ENCODE assay signal across 24 cellular contexts in genomic region chr13:24456396-24456795, GRCh38.
"Had no signal": no experiment of that assay in that cellular context is flagged by ENCODE, and none has a peak within 500 bp of the region (broad histone marks: within the 10 kb centered on the region; RNA-seq: fewer than 3 reads in every experiment).

No MANE protein-coding gene starts in this region.

- H3K4me3 ChIP-seq: ovary, psoas muscle, right lobe of liver, sigmoid colon, stomach, thoracic aorta, thyroid gland, tibial nerve, upper lobe of right lung, uterus had no signal

- H3K27ac ChIP-seq: neutrophil, ovary, parathyroid adenoma, psoas muscle, right lobe of liver, sigmoid colon, stomach, thoracic aorta, thyroid gland, tibial nerve, upper lobe of right lung, uterus had no signal

- H3K79me2 ChIP-seq: parathyroid adenoma had no signal

- H3K27me3 ChIP-seq: neutrophil, ovary, right lobe of liver, sigmoid colon, stomach, thyroid gland, tibial nerve, upper lobe of right lung, uterus had no signal

- H3K4me1 ChIP-seq: parathyroid adenoma, psoas muscle, right lobe of liver, sigmoid colon, thyroid gland, upper lobe of right lung, uterus had no signal

- H3K36me3 ChIP-seq: ovary, uterus had no signal

- DNase-seq: naive thymus-derived CD8-positive, alpha-beta T cell; nephron progenitor cell; occipital lobe; ovary; posterior cingulate gyrus; psoas muscle; right cardiac atrium; right lobe of liver; sigmoid colon; small intestine; stimulated activated CD4-positive, alpha-beta T cell treated with anti-CD3 and anti-CD28 coated beads, Interleukin-15, amount 100 ng/mL, for 24 hours; stimulated activated CD4-positive, alpha-beta T cell treated with anti-CD3 and anti-CD28 coated beads, Interleukin-2, amount 100 ng/mL, for 24 hours; stimulated activated CD4-positive, alpha-beta T cell treated with anti-CD3 and anti-CD28 coated beads, Interleukin-2, amount 100 ng/mL, for 48 hours; stimulated activated CD4-positive, alpha-beta T cell treated with anti-CD3 and anti-CD28 coated beads, Interleukin-4, amount 100 ng/mL, for 24 hours; stimulated activated naive B cell treated with anti-CD40 and anti-IgM and Interleukin-4, amounts not matched to agents 10 μg/mL and 1 μg/mL and 100 μg/mL, for 72 hours; stimulated activated naive CD4-positive, alpha-beta T cell treated with Interleukin-2 at 50 U/mL for 16 hours; stomach; thyroid gland; upper lobe of right lung; uterus had no signal

- H3K9ac ChIP-seq: parathyroid adenoma had no signal
